Comparison of ENCODE assay signal across 33 cellular contexts in genomic region chr11:125319649-125320048, GRCh38.
"Had no signal": no experiment of that assay in that cellular context is flagged by ENCODE, and none has a peak within 500 bp of the region (broad histone marks: within the 10 kb centered on the region; RNA-seq: fewer than 3 reads in every experiment).

No MANE protein-coding gene starts in this region.

- ATAC-seq: activated naive CD4-positive, alpha-beta T cell treated with anti-CD3 and anti-CD28 coated beads, Interleukin-2, amount 50 U/mL, for 72 hours; activated naive CD8-positive, alpha-beta T cell treated with anti-CD3 and anti-CD28 coated beads, Interleukin-2, amount 50 U/mL, for 24 hours; activated T-cell treated with anti-CD3 and anti-CD28 coated beads, Interleukin-2, amount 50 U/mL, for 4 hours; activated T-cell treated with anti-CD3 and anti-CD28 coated beads, Interleukin-2, amount 50 U/mL, for 72 hours; activated T-helper 17 cell treated with anti-CD3 and anti-CD28 coated beads, Interleukin-2, amount 50 U/mL, for 72 hours; body of pancreas had no signal

- FAIRE-seq: astrocyte, bronchial epithelial cell, colon had no signal

- H3K36me3 ChIP-seq: adrenal gland, ascending aorta, brain microvascular endothelial cell, breast epithelium, cardiac muscle cell had no signal

- H3K27me3 ChIP-seq: adrenal gland, ascending aorta, body of pancreas, brain microvascular endothelial cell, breast epithelium, cardiac muscle cell had no signal

- H3K4me1 ChIP-seq: ascending aorta, breast epithelium had no signal

- H3K27ac ChIP-seq: adrenal gland, ascending aorta, body of pancreas, brain microvascular endothelial cell, breast epithelium, cardiac muscle cell had no signal

- DNase-seq: activated effector memory CD4-positive, alpha-beta T cell treated with anti-CD3 and anti-CD28 coated beads, Interleukin-2, amount 50 U/mL, for 16 hours; activated effector memory CD4-positive, alpha-beta T cell treated with Interleukin-2 at 50 U/mL for 16 hours; activated gamma-delta T cell; activated gamma-delta T cell treated with Interleukin-2 at 50 U/mL for 16 hours; activated naive CD4-positive, alpha-beta T cell; activated naive CD4-positive, alpha-beta T cell treated with anti-CD3 and anti-CD28 coated beads for 36 hours; activated naive CD4-positive, alpha-beta T cell treated with anti-CD3 and anti-CD28 coated beads, Interleukin-2, amount 10 ng/mL, durations not matched to agents 7 days and 5 days; activated naive CD4-positive, alpha-beta T cell treated with anti-CD3 and anti-CD28 coated beads, Interleukin-2, amount 50 U/mL, for 16 hours; activated naive CD4-positive, alpha-beta T cell treated with Interleukin-2 at 50 U/mL for 16 hours; activated naive CD8-positive, alpha-beta T cell treated with anti-CD3 and anti-CD28 coated beads for 36 hours; activated naive CD8-positive, alpha-beta T cell treated with anti-CD3 and anti-CD28 coated beads, Interleukin-2, amount 10 ng/mL, durations not matched to agents 7 days and 5 days; activated naive CD8-positive, alpha-beta T cell treated with anti-CD3 and anti-CD28 coated beads, Interleukin-2, amount 50 U/mL, for 24 hours; activated T-cell treated with anti-CD3 and anti-CD28 coated beads, Interleukin-2, amount 50 U/mL, for 4 hours; activated T-cell treated with anti-CD3 and anti-CD28 coated beads, Interleukin-2, amount 50 U/mL, for 48 hours; activated T-cell treated with anti-CD3 and anti-CD28 coated beads, Interleukin-2, amount 50 U/mL, for 72 hours; adrenal gland; amniotic stem cell; amygdala; anterior cingulate cortex; aorta; body of pancreas; brain microvascular endothelial cell; caudate nucleus; central memory CD4-positive, alpha-beta T cell; cerebellar nuclear complex had no signal

- H3K4me3 ChIP-seq: adrenal gland, ascending aorta, body of pancreas, breast epithelium, cardiac muscle cell had no signal

- H3K9me3 ChIP-seq: adrenal gland, ascending aorta, body of pancreas, breast epithelium had no signal
